Comparison of ENCODE assay signal across 8 cellular contexts in the genomic region with DNA sequence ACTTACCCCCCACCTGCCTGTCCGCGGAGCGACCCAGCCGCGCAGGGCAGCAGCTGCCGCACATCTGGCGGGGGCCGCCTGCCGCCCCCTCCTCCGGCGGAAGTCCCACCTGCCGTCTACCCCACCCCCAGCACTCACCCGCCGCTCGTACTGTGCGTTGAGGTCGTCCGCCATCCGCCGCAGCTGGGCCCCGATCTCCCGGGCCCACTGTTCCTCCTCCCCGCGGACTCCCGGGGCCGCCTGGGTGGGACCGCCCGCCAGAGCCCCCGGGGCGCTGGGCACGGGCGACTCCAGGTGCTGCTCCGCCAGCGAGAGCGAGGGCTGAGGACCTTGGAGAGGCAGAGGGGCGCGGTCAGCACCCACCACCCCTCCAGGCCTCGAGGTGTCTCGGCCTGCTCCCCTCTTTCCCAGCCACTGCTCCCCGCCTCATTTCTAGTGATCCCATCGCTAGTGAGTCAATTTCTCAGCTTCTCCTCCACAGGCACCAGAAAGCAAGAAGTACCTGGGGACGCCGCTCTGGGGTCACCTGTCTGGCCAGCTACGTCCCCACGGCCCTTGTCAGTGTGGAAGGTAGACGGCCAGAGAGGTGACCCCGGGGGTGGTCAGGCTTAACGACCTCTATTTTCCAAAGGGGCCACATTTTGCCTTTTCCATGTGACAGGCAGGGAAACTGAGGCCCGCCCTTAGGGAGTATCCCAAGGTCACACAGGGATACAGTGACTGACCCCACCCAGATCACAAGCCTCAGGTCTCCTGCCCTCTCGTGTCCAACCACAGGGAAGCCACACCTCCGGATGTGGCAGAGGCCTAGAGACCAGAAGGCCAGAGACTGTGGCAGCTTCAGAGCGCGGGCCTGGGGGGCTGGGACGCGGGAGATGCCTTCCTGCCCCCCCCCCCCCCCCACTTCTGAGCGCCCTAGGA. TPM values are rescaled to one million over a fixed set of nuclear protein-coding genes. Genes with fewer than 3 reads are reported as not detected.
DNase-seq lines count a peak whose midpoint lies in the region; ATAC-seq and TF ChIP-seq lines count a peak whose summit lies in the region.

No MANE protein-coding gene starts in this region.

- H3K4me3 Mint-ChIP-seq in activated T-helper 17 cell treated with anti-CD3 and anti-CD28 coated beads, Interleukin-2, amount 50 U/mL, for 72 hours, result no peak overlapping the region

- H3K27ac ChIP-seq in AG04450 (ENCODE audit: low read depth, low read length) (peak overlapping the region; percentile 96), gastroesophageal sphincter (peak overlapping the region; percentile 100)

- POLR2A ChIA-PET in AG04450 (lab: Yijun Ruan, JAX), result interaction anchor here (0.6 to 3.2 kb wide), 22 partner anchors 9 to 810 kb away, joined by 3 to 78 read pairs (median 6); a partner anchor contains a TSS

- TF ChIP-seq POLR2A in gastroesophageal sphincter (IDR thresholded peaks at IDR 0.05), result peak; percentile 37 to 53

- peaks cover 0 to 62% (median 5%) of the 10 kb centered on the region in 3 donors for H3K4me1 ChIP-seq in gastroesophageal sphincter

- CTCF ChIA-PET in AG04450 (lab: Charles Lee), result interaction anchor here (0.6 to 4.0 kb wide), 7 partner anchors 13 to 74 kb away, joined by 3 to 36 read pairs (median 6); no protein-coding TSS in a partner anchor

- H3K9me3 ChIP-seq in AG04450 (ENCODE audit: control insufficient read depth, insufficient read depth, low read length), result no peaks in the 10 kb centered on the region; the same call in 1 of the 2 replicates
- H3K9me3 ChIP-seq in gastroesophageal sphincter, result no peaks in the 10 kb centered on the region

- DNase-seq in AG04450 (ENCODE audit: low read depth, low spot score) (no peak), NOMO-1 treated with DMSO at 0.1 percent for 48 hours (lab: John Stamatoyannopoulos, UW; ENCODE audit: unreplicated experiment) (peak; percentile 86), nucleus accumbens (lab: John Stamatoyannopoulos, UW) (peak in 36 of 56 donors; percentile 12 to 70 (median 35)), middle frontal gyrus (ENCODE audit: extremely low spot score, low spot score) (no peak)

- peaks cover 42% of the 10 kb centered on the region for H3K36me3 Mint-ChIP-seq in activated T-helper 17 cell treated with anti-CD3 and anti-CD28 coated beads, Interleukin-2, amount 50 U/mL, for 72 hours (ENCODE audit: low read depth)

- peaks cover 7% of the 10 kb centered on the region for H3K4me1 Mint-ChIP-seq in activated T-helper 17 cell treated with anti-CD3 and anti-CD28 coated beads, Interleukin-2, amount 50 U/mL, for 72 hours

- no peak for TF ChIP-seq EP300 in gastroesophageal sphincter (IDR thresholded peaks at IDR 0.05)

- TF ChIP-seq CTCF in AG04450 (IDR thresholded peaks at IDR 0.05; ENCODE audit: low read depth, low read length) (no peak), GM12875 (IDR thresholded peaks at IDR 0.05; ENCODE audit: borderline replicate concordance, insufficient read depth, low read depth, low read length) (no peak), gastroesophageal sphincter (IDR thresholded peaks at IDR 0.05) (no peak)

- peak; percentile 21 for ATAC-seq in HG02970 (IDR thresholded peaks at IDR 0.05; ENCODE audit: low FRiP score, unreplicated experiment)
- ATAC-seq in activated T-helper 17 cell treated with anti-CD3 and anti-CD28 coated beads, Interleukin-2, amount 50 U/mL, for 72 hours (replicated peaks), result peak; percentile 35
- peak; percentile 47 for ATAC-seq in gastroesophageal sphincter

- H3K4me3 ChIP-seq in AG04450 (ENCODE audit: low read depth, low read length) (peak overlapping the region; percentile 98), GM12875 (ENCODE audit: low read depth, low read length) (peak overlapping the region; percentile 70), gastroesophageal sphincter (peak overlapping the region; percentile 79 to 99)

- H3K36me3 ChIP-seq in gastroesophageal sphincter, result peaks cover 0 to 16% of the 10 kb centered on the region in 2 donors

- peak overlapping the region; percentile 92 for H3K27ac Mint-ChIP-seq in activated T-helper 17 cell treated with anti-CD3 and anti-CD28 coated beads, Interleukin-2, amount 50 U/mL, for 72 hours

- H3K27me3 ChIP-seq in AG04450 (ENCODE audit: control insufficient read depth, insufficient read depth, low read length) (no peaks in the 10 kb centered on the region), gastroesophageal sphincter (no peaks in the 10 kb centered on the region)

- H3K9me3 Mint-ChIP-seq in activated T-helper 17 cell treated with anti-CD3 and anti-CD28 coated beads, Interleukin-2, amount 50 U/mL, for 72 hours, result no peaks in the 10 kb centered on the region

- WGBS in gastroesophageal sphincter (ENCODE audit: low coverage in 1 of 2), 2 donors, result no CpG with 5 or more reads among the region's 56 CpGs

- no peaks in the 10 kb centered on the region for H3K27me3 Mint-ChIP-seq in activated T-helper 17 cell treated with anti-CD3 and anti-CD28 coated beads, Interleukin-2, amount 50 U/mL, for 72 hours

RNA-seq across cellular contexts. Expression of a gene that starts 4.3 kb away (rescaled TPM):
- polyA plus RNA-seq in AG04450 (2011; rRNA removed), result 3.6 and 4.4 TPM in 2 replicates
- 3.6 and 4.5 TPM in 2 replicates for polyA minus RNA-seq in AG04450 (2011; rRNA and poly(A)+ RNA removed)
- 10 to 100 TPM; 18.7 to 41.9 TPM for total RNA-seq in activated T-helper 17 cell treated with anti-CD3 and anti-CD28 coated beads, Interleukin-2, amount 50 U/mL, for 72 hours
- 10 to 100 TPM in 2 of 4 donors, 1 to 10 TPM in 2; 3.6 to 11.4 (median 10.2) TPM for total RNA-seq in gastroesophageal sphincter

RNA-seq across cellular contexts. Expression of a gene that starts 29.6 kb away (rescaled TPM):
- polyA plus RNA-seq in AG04450 (2011; rRNA removed), result 5.0 and 6.6 TPM in 2 replicates
- polyA minus RNA-seq in AG04450 (2011; rRNA and poly(A)+ RNA removed), result 4.7 and 9.3 TPM in 2 replicates
- 10 to 100 TPM; 38.9 to 44.6 TPM for total RNA-seq in activated T-helper 17 cell treated with anti-CD3 and anti-CD28 coated beads, Interleukin-2, amount 50 U/mL, for 72 hours
- 10 to 100 TPM; 17.3 to 36.9 (median 28.5) TPM for total RNA-seq in gastroesophageal sphincter

RNA-seq across cellular contexts. Expression of a gene that starts 48.0 kb away (rescaled TPM):
- 2.4 and 5.0 TPM in 2 replicates for polyA plus RNA-seq in AG04450 (2011; rRNA removed)
- polyA minus RNA-seq in AG04450 (2011; rRNA and poly(A)+ RNA removed), result 1.0 and 1.3 TPM in 2 replicates
- total RNA-seq in activated T-helper 17 cell treated with anti-CD3 and anti-CD28 coated beads, Interleukin-2, amount 50 U/mL, for 72 hours, result 10 to 100 TPM; 12.9 to 21.6 TPM
- 10 to 100 TPM in 2 of 4 donors, 1 to 10 TPM in 2; 5.0 to 14.7 (median 11.7) TPM for total RNA-seq in gastroesophageal sphincter

Comparison
In these comparisons a context has a peak if more than half of its experiments do, and no peak if none do; other contexts are left out.
1. DNase-seq: peak in NOMO-1 treated with DMSO at 0.1 percent for 48 hours (single experiment) and nucleus accumbens (36 of 56); none in AG04450 (single experiment) and middle frontal gyrus (single experiment).
2. Peak in every context shown above with its lines, with median percentiles within 50 percentile points of each other: H3K4me3 ChIP-seq and ATAC-seq.